Comparison of ENCODE assay signal across 8 cellular contexts in the genomic region with DNA sequence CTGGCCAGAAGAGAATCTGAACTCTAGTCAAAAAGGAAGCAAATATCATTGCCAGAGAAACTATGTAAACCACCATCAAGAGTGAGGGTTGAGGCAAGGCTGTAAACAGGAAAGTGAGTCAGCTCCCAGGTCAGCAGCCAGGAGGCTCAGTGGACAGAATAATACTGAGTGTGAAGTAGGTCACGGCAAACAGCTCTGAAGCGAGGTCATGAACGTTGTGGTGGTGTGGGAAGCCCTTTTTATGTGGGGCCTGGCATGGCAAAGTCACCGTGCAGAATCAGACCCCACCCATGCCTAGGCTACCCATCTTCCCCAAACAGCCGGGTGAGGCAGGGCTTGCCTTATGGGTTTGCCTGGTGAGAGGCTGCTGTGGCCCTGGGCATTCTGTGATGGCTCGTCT. TPM values are rescaled to one million over a fixed set of nuclear protein-coding genes. Genes with fewer than 3 reads are reported as not detected.
DNase-seq lines count a peak whose midpoint lies in the region; ATAC-seq and TF ChIP-seq lines count a peak whose summit lies in the region.

No MANE protein-coding gene starts in this region.

- H3K9me3 ChIP-seq in Peyer's patch: no peaks in the 10 kb centered on the region
- no peaks in the 10 kb centered on the region for H3K9me3 ChIP-seq in right atrium auricular region
- no peaks in the 10 kb centered on the region for H3K9me3 ChIP-seq in testis

- intact Hi-C loops in testis (cut with DNase I; ENCODE audit: low total_unique reads): no loop called here

- ATAC-seq in GM19452 (IDR thresholded peaks at IDR 0.05; ENCODE audit: unreplicated experiment): peak; percentile 44
- ATAC-seq in GM18505 (IDR thresholded peaks at IDR 0.05; ENCODE audit: unreplicated experiment): no peak

- no peaks in the 10 kb centered on the region for H3K36me3 ChIP-seq in Peyer's patch
- no peaks in the 10 kb centered on the region for H3K36me3 ChIP-seq in right atrium auricular region
- no peaks in the 10 kb centered on the region for H3K36me3 ChIP-seq in testis (ENCODE audit: low read depth, missing control alignments)

- H3K27ac ChIP-seq in Peyer's patch (peak overlapping the region; percentile 62 to 91 (median 78)), right atrium auricular region (peak overlapping the region; percentile 61 to 89), testis (peak overlapping the region in 1 of 2 donors; percentile 22)

- TF ChIP-seq CTCF in Peyer's patch (IDR thresholded peaks at IDR 0.05): peak in 4 of 6 experiments; percentile 11 to 36 (median 23)
- peak in 1 of 2 donors; percentile 20 for TF ChIP-seq CTCF in right atrium auricular region (IDR thresholded peaks at IDR 0.05)
- no peak for TF ChIP-seq CTCF in testis (IDR thresholded peaks at IDR 0.05)

- 53 to 83% methylated on average over 3 to 6 of the region's 6 CpGs for WGBS in testis, 2 donors

- H3K27me3 ChIP-seq in Peyer's patch: no peaks in the 10 kb centered on the region
- H3K27me3 ChIP-seq in right atrium auricular region: no peaks in the 10 kb centered on the region
- H3K27me3 ChIP-seq in testis: no peaks in the 10 kb centered on the region

- TF ChIP-seq POLR2A in Peyer's patch (IDR thresholded peaks at IDR 0.05): no peak
- no peak for TF ChIP-seq POLR2A in testis (IDR thresholded peaks at IDR 0.05)
- TF ChIP-seq POLR2A in GM18505 (IDR thresholded peaks at IDR 0.05; ENCODE audit: borderline replicate concordance, extremely low read depth, insufficient read depth, insufficient read length): no peak

- H3K4me1 ChIP-seq in Peyer's patch (peaks cover 0 to 64% (median 17%) of the 10 kb centered on the region in 4 donors), right atrium auricular region (peaks cover 0 to 56% of the 10 kb centered on the region in 2 donors), testis (peaks cover 4% of the 10 kb centered on the region)

- H3K4me3 ChIP-seq in Peyer's patch (no peak overlapping the region), right atrium auricular region (no peak overlapping the region), testis (no peak overlapping the region)

- peak; percentile 34 to 89 (median 61) for DNase-seq in Peyer's patch
- DNase-seq in activated gamma-delta T cell treated with anti-CD3 and anti-CD28 coated beads, Interleukin-2, amount 50 U/mL, for 16 hours (ENCODE audit: low read depth): peak; percentile 70
- DNase-seq in right atrium auricular region (ENCODE audit: low spot score): peak; percentile 87
- DNase-seq in stimulated activated CD4-positive, alpha-beta T cell treated with anti-CD3 and anti-CD28 coated beads, Interleukin-4, amount 100 ng/mL, for 1 hour: peak; percentile 13
- no peak for DNase-seq in NCI-H524 (lab: John Stamatoyannopoulos, UW)
- no peak for DNase-seq in testis

RNA-seq across cellular contexts. Expression of a gene that starts 43.9 kb away (rescaled TPM):
- 100 to 1,000 TPM in 3 of 4 donors, 10 to 100 TPM in 1; 68.7 to 784 (median 139) TPM for total RNA-seq in Peyer's patch
- total RNA-seq in right atrium auricular region: 100 to 1,000 TPM in 1 of 2 donors, 10 to 100 TPM in 1; 67.8 to 205 TPM
- total RNA-seq in testis: 10 to 100 TPM; 13.9 to 20.7 TPM
- 12.6 TPM for polyA plus RNA-seq in testis (ENCODE audit: insufficient read depth, low read depth, low replicate concordance)

Comparison
In these comparisons a context has a peak if more than half of its experiments do, and no peak if none do; other contexts are left out.
1. DNase-seq: peak in Peyer's patch (3 of 3), activated gamma-delta T cell treated with anti-CD3 and anti-CD28 coated beads, Interleukin-2, amount 50 U/mL, for 16 hours (single experiment), right atrium auricular region (single experiment) and stimulated activated CD4-positive, alpha-beta T cell treated with anti-CD3 and anti-CD28 coated beads, Interleukin-4, amount 100 ng/mL, for 1 hour (single experiment); none in NCI-H524 (0 of 2) and testis (single experiment).
2. CTCF ChIP-seq: peak in Peyer's patch (4 of 6); none in testis (0 of 3).